Comparison of ENCODE assay signal across 17 cellular contexts in genomic region chr7:117682681-117683385, GRCh38.
DNase-seq lines count a peak whose midpoint lies in the region; ATAC-seq, FAIRE-seq and TF ChIP-seq lines count a peak whose summit lies in the region.
"Had no signal": no experiment of that assay in that cellular context is flagged by ENCODE, and none has a peak within 500 bp of the region (broad histone marks: within the 10 kb centered on the region; RNA-seq: fewer than 3 reads in every experiment).

No MANE protein-coding gene starts in this region.

- no peaks in the 10 kb centered on the region for H3K27me3 ChIP-seq in bronchial epithelial cell (ENCODE audit: control insufficient read depth, insufficient read depth, low read length)
- H3K27me3 ChIP-seq in trophoblast cell (ENCODE audit: insufficient read depth, low read length), result no peaks in the 10 kb centered on the region
- no peaks in the 10 kb centered on the region for H3K27me3 ChIP-seq in gastroesophageal sphincter

- no peak overlapping the region for H3K4me3 ChIP-seq in bronchial epithelial cell (ENCODE audit: low read depth, low read length)
- H3K4me3 ChIP-seq in trophoblast cell (ENCODE audit: low read depth, low read length), result no peak overlapping the region
- no peak overlapping the region for H3K4me3 ChIP-seq in gastroesophageal sphincter
- H3K4me3 ChIP-seq: coronary artery had no signal

- H3K9me3 Mint-ChIP-seq in HFFc6, result peaks cover 4% of the 10 kb centered on the region; the same call in 1 of the 2 replicates
- H3K9me3 Mint-ChIP-seq: T-helper 1 cell treated with Interleukin-12 subunit alpha and Interleukin-12 subunit beta and Interleukin-4 antibody, amounts not matched to agents 30 μg/mL and 1 μg/mL, for 36 hours had no signal

- no peak for TF ChIP-seq EP300 in gastroesophageal sphincter (IDR thresholded peaks at IDR 0.05)

- no peaks in the 10 kb centered on the region for H3K79me2 ChIP-seq in trophoblast cell (ENCODE audit: control insufficient read depth, insufficient read depth, low read length, poor library complexity)

- H3K9me3 ChIP-seq in trophoblast cell (ENCODE audit: insufficient read depth, low read depth, low read length) (no peaks in the 10 kb centered on the region), gastroesophageal sphincter (no peaks in the 10 kb centered on the region)
- H3K9me3 ChIP-seq: BE2C had no signal

- no peak overlapping the region for H4K91ac ChIP-seq in trophoblast cell (ENCODE audit: low read depth, low read length)

- no peak for TF ChIP-seq POLR2A in gastroesophageal sphincter (IDR thresholded peaks at IDR 0.05)

- H3K14ac ChIP-seq in trophoblast cell (ENCODE audit: low read length), result no peak overlapping the region

- ATAC-seq in gastroesophageal sphincter, result no peak

- no peak overlapping the region for H4K8ac ChIP-seq in trophoblast cell (ENCODE audit: low read depth, low read length)

- no peak overlapping the region for H2AFZ ChIP-seq in trophoblast cell (ENCODE audit: insufficient read depth, low read length, poor library complexity)

- no peak overlapping the region for H3K4me3 Mint-ChIP-seq in HFFc6
- H3K4me3 Mint-ChIP-seq: T-helper 1 cell treated with Interleukin-12 subunit alpha and Interleukin-12 subunit beta and Interleukin-4 antibody, amounts not matched to agents 30 μg/mL and 1 μg/mL, for 36 hours had no signal

- no peaks in the 10 kb centered on the region for H3K36me3 Mint-ChIP-seq in HFFc6 (ENCODE audit: low read depth)

- H3K27me3 Mint-ChIP-seq in HFFc6 (ENCODE audit: insufficient read depth), result no peaks in the 10 kb centered on the region

- no CpG with 5 or more reads among the region's 5 CpGs for WGBS in trophoblast cell (ENCODE audit: extremely low coverage, insufficient coverage, insufficient read length)
- WGBS in gastroesophageal sphincter (ENCODE audit: low coverage in 1 of 2), 2 donors, result 32 to 66% methylated on average over 5 of the region's 5 CpGs

- no peak overlapping the region for H4K12ac ChIP-seq in trophoblast cell (ENCODE audit: low read depth, low read length)

- FAIRE-seq in bronchial epithelial cell (lab: Jason Lieb, UNC), result peak; percentile 97

- no peak overlapping the region for H3K23ac ChIP-seq in trophoblast cell (ENCODE audit: low read length)

- H3K27ac Mint-ChIP-seq in HFFc6, result no peak overlapping the region
- H3K27ac Mint-ChIP-seq: T-helper 1 cell treated with Interleukin-12 subunit alpha and Interleukin-12 subunit beta and Interleukin-4 antibody, amounts not matched to agents 30 μg/mL and 1 μg/mL, for 36 hours had no signal

- no peak overlapping the region for H2BK5ac ChIP-seq in trophoblast cell (ENCODE audit: low read depth, low read length, poor library complexity)

- no peak overlapping the region for H3K27ac ChIP-seq in trophoblast cell (ENCODE audit: low read depth, low read length)
- H3K27ac ChIP-seq in gastroesophageal sphincter, result no peak overlapping the region
- H3K27ac ChIP-seq: coronary artery had no signal

- H2BK12ac ChIP-seq in trophoblast cell (ENCODE audit: low read length), result no peak overlapping the region

- H3K4me1 ChIP-seq in trophoblast cell (ENCODE audit: control insufficient read depth in 1 of 2, insufficient read depth in 2 of 2, low read length in 2 of 2), result no peaks in the 10 kb centered on the region
- no peaks in the 10 kb centered on the region for H3K4me1 ChIP-seq in gastroesophageal sphincter
- H3K4me1 ChIP-seq: BE2C had no signal

- H3K36me3 ChIP-seq in bronchial epithelial cell (ENCODE audit: control insufficient read depth, insufficient read depth, low read length) (no peaks in the 10 kb centered on the region), trophoblast cell (ENCODE audit: control insufficient read depth in 1 of 2, insufficient read depth in 2 of 2, low read length in 2 of 2) (no peaks in the 10 kb centered on the region), gastroesophageal sphincter (no peaks in the 10 kb centered on the region)
- H3K36me3 ChIP-seq: BE2C had no signal

- TF ChIP-seq CTCF in bronchial epithelial cell (IDR thresholded peaks at IDR 0.05; ENCODE audit: insufficient read depth, low read length, severe bottlenecking) (no peak), gastroesophageal sphincter (IDR thresholded peaks at IDR 0.05) (no peak), HFFc6 (IDR thresholded peaks at IDR 0.05) (no peak)

- no peaks in the 10 kb centered on the region for H3K4me1 Mint-ChIP-seq in HFFc6 (ENCODE audit: low read depth)

- H3K4me2 ChIP-seq in trophoblast cell (ENCODE audit: low read length), result no peak overlapping the region

- H2BK120ac ChIP-seq in trophoblast cell (ENCODE audit: insufficient read depth, low read length, poor library complexity), result no peak overlapping the region

- no peak overlapping the region for H3K4ac ChIP-seq in trophoblast cell (ENCODE audit: low read depth, low read length)

- DNase-seq in HuH-7 (ENCODE audit: low spot score), result peak; percentile 55
- DNase-seq in bronchial epithelial cell (ENCODE audit: low read depth), result peak; percentile 97
- DNase-seq in iPS DF 19.7 (ENCODE audit: low read depth, low spot score), result peak; percentile 38
- peak; percentile 89 to 97 for DNase-seq in trophoblast cell
- no peak for DNase-seq in NCI-H526 treated with DMSO at 0.1 percent for 48 hours (lab: John Stamatoyannopoulos, UW)
- DNase-seq in SIG-M5 (lab: John Stamatoyannopoulos, UW), result no peak
- DNase-seq in HFFc6, result no peak
- DNase-seq: activated CD4-positive, CD25-positive, alpha-beta regulatory T cell; amniotic stem cell; BE2C; DMS 273 treated with DMSO at 0.1 percent for 48 hours; MM.1S; NCI-H2081 treated with DMSO at 0.1 percent for 48 hours; right cardiac atrium had no signal

- H3K9ac ChIP-seq in trophoblast cell (ENCODE audit: low read length), result no peak overlapping the region

- H3K18ac ChIP-seq in trophoblast cell (ENCODE audit: low read length), result no peak overlapping the region

- H3K79me1 ChIP-seq in trophoblast cell (ENCODE audit: low read length), result no peaks in the 10 kb centered on the region

- H2AK5ac ChIP-seq in trophoblast cell (ENCODE audit: low read length), result no peak overlapping the region

Comparison
In these comparisons a context has a peak if more than half of its experiments do, and no peak if none do; other contexts are left out.
1. DNase-seq: peak in HuH-7 (single experiment), bronchial epithelial cell (single experiment), iPS DF 19.7 (single experiment) and trophoblast cell (2 of 2); none in NCI-H526 treated with DMSO at 0.1 percent for 48 hours (single experiment), SIG-M5 (single experiment) and HFFc6 (single experiment).